1 cellular context compared by ENCODE assay signal in the genomic region with DNA sequence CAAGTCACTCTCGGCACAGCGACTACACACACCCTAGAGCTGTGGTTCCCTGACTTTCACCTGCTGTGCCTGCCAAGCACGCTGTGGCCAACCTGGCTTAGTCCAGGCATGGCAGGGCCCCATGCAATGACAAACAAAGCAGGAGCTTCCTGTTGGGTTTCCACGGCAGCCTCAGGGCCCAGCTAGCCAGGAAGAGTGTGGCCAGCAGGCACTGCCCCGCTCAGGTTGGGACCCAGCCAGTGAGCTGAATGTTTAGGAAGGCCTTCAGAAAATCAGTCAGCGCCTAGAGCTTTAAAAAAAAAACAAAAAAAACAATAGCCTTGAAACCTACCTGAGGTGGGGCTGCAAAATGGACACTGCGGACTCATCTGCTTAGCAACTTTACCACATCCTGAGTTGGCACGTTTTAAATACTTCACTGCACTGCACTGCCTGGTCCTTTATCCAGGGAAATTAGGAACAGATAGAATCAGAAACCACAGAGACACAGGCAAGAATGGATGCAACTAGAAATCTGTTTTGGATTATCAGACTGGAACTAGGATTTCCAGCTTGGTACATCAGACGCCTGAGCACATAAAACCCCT.
TF ChIP-seq lines count a peak whose summit lies in the region.

No MANE protein-coding gene starts in this region.

TF ChIP-seq in SK-N-SH, 30 proteins besides CTCF, POLR2A, EP300 and RAD21:
- TF ChIP-seq RFX5 (IDR thresholded peaks at IDR 0.05; ENCODE audit: low read length) (no peak), FOSL2 (IDR thresholded peaks at IDR 0.05; ENCODE audit: borderline replicate concordance, low read depth) (0 out of 2 replicates have a peak, but pooled peaks have one; percentile 31), FOXJ3 (CRISPR knock-in tag; IDR thresholded peaks at IDR 0.05) (no peak), YY1 (IDR thresholded peaks at IDR 0.05; ENCODE audit: low read depth) (peak; percentile 39; the same call in 1 of the 2 replicates), RXRA (IDR thresholded peaks at IDR 0.05; ENCODE audit: borderline replicate concordance, low read depth) (peak; percentile 26; the same call in 1 of the 2 replicates), TCF12 (IDR thresholded peaks at IDR 0.05) (peak; percentile 96), SMC3 (IDR thresholded peaks at IDR 0.05; ENCODE audit: low read depth, low read length) (no peak), JUND (IDR thresholded peaks at IDR 0.05) (peak; percentile 48), POLR2AphosphoS5 (IDR thresholded peaks at IDR 0.05; ENCODE audit: low read depth, low read length) (peak; percentile 72), MAX (IDR thresholded peaks at IDR 0.05; ENCODE audit: low read depth) (peak; percentile 61), MXI1 (IDR thresholded peaks at IDR 0.05; ENCODE audit: low read depth, low read length) (no peak), TAF1 (IDR thresholded peaks at IDR 0.05; ENCODE audit: borderline replicate concordance, low read depth, low read length) (peak; percentile 39; the same call in 1 of the 2 replicates), USF1 (IDR thresholded peaks at IDR 0.05; ENCODE audit: borderline replicate concordance, low read depth) (no peak), RCOR1 (IDR thresholded peaks at IDR 0.05; ENCODE audit: low read length) (peak; percentile 42; the same call in 1 of the 2 replicates), CHD2 (IDR thresholded peaks at IDR 0.05; ENCODE audit: low read length, partially characterized antibody) (peak; percentile 44), GABPA (IDR thresholded peaks at IDR 0.05; ENCODE audit: low read depth) (no peak), NRF1 (IDR thresholded peaks at IDR 0.05; ENCODE audit: low read depth, low read length) (no peak), TEAD4 (IDR thresholded peaks at IDR 0.05; ENCODE audit: borderline replicate concordance, insufficient read depth) (peak; percentile 59), NFIC (IDR thresholded peaks at IDR 0.05; ENCODE audit: borderline replicate concordance) (peak; percentile 86), EZH2phosphoT487 (IDR thresholded peaks at IDR 0.05; ENCODE audit: borderline replicate concordance, low read depth) (no peak), SIN3A (IDR thresholded peaks at IDR 0.05; ENCODE audit: borderline replicate concordance, low read depth, low read length) (no peak), GATA2 (CRISPR knock-in tag; IDR thresholded peaks at IDR 0.05) (peak; percentile 75), ELF1 (IDR thresholded peaks at IDR 0.05) (no peak), MEF2A (IDR thresholded peaks at IDR 0.05; ENCODE audit: borderline replicate concordance, low read depth) (no peak), FOXM1 (IDR thresholded peaks at IDR 0.05; ENCODE audit: low read depth) (no peak)
- TF ChIP-seq, protein P1, sequence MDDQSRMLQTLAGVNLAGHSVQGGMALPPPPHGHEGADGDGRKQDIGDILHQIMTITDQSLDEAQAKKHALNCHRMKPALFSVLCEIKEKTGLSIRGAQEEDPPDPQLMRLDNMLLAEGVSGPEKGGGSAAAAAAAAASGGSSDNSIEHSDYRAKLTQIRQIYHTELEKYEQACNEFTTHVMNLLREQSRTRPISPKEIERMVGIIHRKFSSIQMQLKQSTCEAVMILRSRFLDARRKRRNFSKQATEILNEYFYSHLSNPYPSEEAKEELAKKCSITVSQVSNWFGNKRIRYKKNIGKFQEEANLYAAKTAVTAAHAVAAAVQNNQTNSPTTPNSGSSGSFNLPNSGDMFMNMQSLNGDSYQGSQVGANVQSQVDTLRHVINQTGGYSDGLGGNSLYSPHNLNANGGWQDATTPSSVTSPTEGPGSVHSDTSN (IDR thresholded peaks at IDR 0.05): peak; percentile 54; the same call in 1 of the 2 replicates
- TF ChIP-seq, protein P2, sequence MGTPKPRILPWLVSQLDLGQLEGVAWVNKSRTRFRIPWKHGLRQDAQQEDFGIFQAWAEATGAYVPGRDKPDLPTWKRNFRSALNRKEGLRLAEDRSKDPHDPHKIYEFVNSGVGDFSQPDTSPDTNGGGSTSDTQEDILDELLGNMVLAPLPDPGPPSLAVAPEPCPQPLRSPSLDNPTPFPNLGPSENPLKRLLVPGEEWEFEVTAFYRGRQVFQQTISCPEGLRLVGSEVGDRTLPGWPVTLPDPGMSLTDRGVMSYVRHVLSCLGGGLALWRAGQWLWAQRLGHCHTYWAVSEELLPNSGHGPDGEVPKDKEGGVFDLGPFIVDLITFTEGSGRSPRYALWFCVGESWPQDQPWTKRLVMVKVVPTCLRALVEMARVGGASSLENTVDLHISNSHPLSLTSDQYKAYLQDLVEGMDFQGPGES (IDR thresholded peaks at IDR 0.05; ENCODE audit: low read depth, low read length): no peak
- TF ChIP-seq, protein P3, sequence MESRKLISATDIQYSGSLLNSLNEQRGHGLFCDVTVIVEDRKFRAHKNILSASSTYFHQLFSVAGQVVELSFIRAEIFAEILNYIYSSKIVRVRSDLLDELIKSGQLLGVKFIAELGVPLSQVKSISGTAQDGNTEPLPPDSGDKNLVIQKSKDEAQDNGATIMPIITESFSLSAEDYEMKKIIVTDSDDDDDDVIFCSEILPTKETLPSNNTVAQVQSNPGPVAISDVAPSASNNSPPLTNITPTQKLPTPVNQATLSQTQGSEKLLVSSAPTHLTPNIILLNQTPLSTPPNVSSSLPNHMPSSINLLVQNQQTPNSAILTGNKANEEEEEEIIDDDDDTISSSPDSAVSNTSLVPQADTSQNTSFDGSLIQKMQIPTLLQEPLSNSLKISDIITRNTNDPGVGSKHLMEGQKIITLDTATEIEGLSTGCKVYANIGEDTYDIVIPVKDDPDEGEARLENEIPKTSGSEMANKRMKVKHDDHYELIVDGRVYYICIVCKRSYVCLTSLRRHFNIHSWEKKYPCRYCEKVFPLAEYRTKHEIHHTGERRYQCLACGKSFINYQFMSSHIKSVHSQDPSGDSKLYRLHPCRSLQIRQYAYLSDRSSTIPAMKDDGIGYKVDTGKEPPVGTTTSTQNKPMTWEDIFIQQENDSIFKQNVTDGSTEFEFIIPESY (IDR thresholded peaks at IDR 0.05; ENCODE audit: borderline replicate concordance, low read depth): no peak
- TF ChIP-seq, protein P4, sequence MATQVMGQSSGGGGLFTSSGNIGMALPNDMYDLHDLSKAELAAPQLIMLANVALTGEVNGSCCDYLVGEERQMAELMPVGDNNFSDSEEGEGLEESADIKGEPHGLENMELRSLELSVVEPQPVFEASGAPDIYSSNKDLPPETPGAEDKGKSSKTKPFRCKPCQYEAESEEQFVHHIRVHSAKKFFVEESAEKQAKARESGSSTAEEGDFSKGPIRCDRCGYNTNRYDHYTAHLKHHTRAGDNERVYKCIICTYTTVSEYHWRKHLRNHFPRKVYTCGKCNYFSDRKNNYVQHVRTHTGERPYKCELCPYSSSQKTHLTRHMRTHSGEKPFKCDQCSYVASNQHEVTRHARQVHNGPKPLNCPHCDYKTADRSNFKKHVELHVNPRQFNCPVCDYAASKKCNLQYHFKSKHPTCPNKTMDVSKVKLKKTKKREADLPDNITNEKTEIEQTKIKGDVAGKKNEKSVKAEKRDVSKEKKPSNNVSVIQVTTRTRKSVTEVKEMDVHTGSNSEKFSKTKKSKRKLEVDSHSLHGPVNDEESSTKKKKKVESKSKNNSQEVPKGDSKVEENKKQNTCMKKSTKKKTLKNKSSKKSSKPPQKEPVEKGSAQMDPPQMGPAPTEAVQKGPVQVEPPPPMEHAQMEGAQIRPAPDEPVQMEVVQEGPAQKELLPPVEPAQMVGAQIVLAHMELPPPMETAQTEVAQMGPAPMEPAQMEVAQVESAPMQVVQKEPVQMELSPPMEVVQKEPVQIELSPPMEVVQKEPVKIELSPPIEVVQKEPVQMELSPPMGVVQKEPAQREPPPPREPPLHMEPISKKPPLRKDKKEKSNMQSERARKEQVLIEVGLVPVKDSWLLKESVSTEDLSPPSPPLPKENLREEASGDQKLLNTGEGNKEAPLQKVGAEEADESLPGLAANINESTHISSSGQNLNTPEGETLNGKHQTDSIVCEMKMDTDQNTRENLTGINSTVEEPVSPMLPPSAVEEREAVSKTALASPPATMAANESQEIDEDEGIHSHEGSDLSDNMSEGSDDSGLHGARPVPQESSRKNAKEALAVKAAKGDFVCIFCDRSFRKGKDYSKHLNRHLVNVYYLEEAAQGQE (IDR thresholded peaks at IDR 0.05; ENCODE audit: low read depth, low read length): peak; percentile 8; the same call in 1 of the 2 replicates
- TF ChIP-seq, protein P5, sequence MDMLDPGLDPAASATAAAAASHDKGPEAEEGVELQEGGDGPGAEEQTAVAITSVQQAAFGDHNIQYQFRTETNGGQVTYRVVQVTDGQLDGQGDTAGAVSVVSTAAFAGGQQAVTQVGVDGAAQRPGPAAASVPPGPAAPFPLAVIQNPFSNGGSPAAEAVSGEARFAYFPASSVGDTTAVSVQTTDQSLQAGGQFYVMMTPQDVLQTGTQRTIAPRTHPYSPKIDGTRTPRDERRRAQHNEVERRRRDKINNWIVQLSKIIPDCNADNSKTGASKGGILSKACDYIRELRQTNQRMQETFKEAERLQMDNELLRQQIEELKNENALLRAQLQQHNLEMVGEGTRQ (IDR thresholded peaks at IDR 0.05; ENCODE audit: borderline replicate concordance, low read depth, low read length): no peak
